Comparison of ENCODE assay signal across 8 cellular contexts in the genomic region with DNA sequence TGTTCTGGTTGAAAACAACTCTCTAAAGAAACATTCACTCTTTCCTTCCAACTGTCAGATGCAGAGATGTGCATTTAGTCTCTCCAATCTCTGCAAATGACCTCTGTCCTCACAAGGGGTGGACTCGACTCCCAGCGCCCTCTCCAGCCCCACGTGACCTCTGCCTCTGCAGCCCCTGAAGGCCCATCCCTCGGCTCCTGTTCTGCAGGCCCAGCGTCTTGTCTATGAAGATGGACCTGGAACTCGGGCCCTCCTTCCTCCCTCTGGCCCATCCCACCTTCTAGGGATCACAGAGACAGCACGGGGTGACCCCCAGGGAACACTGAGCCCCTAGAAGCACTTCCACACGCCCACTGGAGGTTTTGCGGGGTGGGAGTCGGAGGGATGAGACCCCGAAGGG. TPM values are rescaled to one million over a fixed set of nuclear protein-coding genes. Genes with fewer than 3 reads are reported as not detected.
"Had no signal": no experiment of that assay in that cellular context is flagged by ENCODE, and none has a peak within 500 bp of the region (broad histone marks: within the 10 kb centered on the region; RNA-seq: fewer than 3 reads in every experiment).

No MANE protein-coding gene starts in this region.

RNA-seq across cellular contexts. Expression of gene TPSAB1, which starts 2.9 kb away (rescaled TPM):
- total RNA-seq: LHCN-M2, MCF 10A, NCI-H460, OCI-LY7, PC-9, SJSA1 had no signal
- polyA plus RNA-seq: SK-N-SH had no signal

RNA-seq across cellular contexts. Expression of gene TPSD1, which starts 12.5 kb away (rescaled TPM):
- total RNA-seq: LHCN-M2, MCF 10A, NCI-H460, OCI-LY7, PC-9, RPMI7951, SJSA1 had no signal
- polyA plus RNA-seq: SK-N-SH had no signal

RNA-seq across cellular contexts. Expression of gene TPSB2, which starts 13.4 kb away (rescaled TPM):
- total RNA-seq: LHCN-M2, MCF 10A, NCI-H460, OCI-LY7, PC-9, RPMI7951, SJSA1 had no signal
- polyA plus RNA-seq: SK-N-SH had no signal

RNA-seq across cellular contexts. Expression of gene TPSG1, which starts 18.3 kb away (rescaled TPM):
- total RNA-seq: LHCN-M2, MCF 10A, NCI-H460, OCI-LY7, PC-9, SJSA1 had no signal
- polyA plus RNA-seq: SK-N-SH had no signal
